In genomic region chr19:6730153-6730804, GRCh38 we compare ENCODE assay signal across 1 cellular context.
TF ChIP-seq lines count a peak whose summit lies in the region.

No MANE protein-coding gene starts in this region.

TF ChIP-seq in GM23338, 12 proteins besides CTCF, POLR2A, EP300 and RAD21 (continued from another document):
- TF ChIP-seq ZNF462 (CRISPR knock-in tag; IDR thresholded peaks at IDR 0.05) (no peak), CREB1 (CRISPR knock-in tag; IDR thresholded peaks at IDR 0.05; ENCODE audit: low read depth) (no peak), REST (IDR thresholded peaks at IDR 0.05; ENCODE audit: unreplicated experiment) (no peak), POLR2AphosphoS5 (IDR thresholded peaks at IDR 0.05; ENCODE audit: low read depth) (no peak)
